In the genomic region with DNA sequence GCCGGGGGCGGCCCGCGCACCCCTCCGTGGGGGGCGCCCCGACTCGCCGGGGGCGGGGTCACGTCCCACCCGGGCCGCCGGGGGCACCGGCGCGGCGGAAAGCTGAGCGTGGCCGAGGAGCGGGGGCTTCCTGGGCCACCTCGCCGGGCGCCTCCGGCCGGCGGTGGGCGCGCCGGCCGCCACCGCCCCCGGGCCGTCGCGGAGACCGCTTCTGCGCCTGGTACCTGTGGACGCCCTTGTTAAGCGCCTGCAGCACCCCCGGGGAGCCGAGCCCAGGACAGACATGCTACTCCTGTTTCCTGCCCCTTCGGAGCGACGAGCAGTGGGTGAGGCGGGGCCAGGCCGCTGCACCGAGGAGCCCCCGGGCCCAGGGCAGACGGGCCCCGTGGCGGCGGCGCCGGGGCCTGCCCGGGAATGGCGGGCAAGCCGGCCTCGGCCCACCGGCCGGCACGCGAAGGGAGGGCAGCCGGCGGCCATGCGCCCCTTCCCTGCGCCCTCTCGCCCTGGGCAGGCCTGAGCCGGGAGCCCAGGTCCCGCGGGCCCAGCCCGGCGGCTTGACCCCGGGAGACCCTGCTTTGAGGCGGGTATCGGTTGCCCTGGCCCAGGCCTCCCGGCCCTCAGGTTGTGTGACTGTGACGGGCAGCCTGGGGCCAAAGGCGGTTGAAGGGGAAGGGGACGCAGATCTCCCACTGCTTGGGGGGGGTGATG, we compare ENCODE assay signal across 8 cellular contexts. TPM values are rescaled to one million over a fixed set of nuclear protein-coding genes. Genes with fewer than 3 reads are reported as not detected.
A peak's percentile ranks its signal among the peaks of the same experiment; 100 is the strongest.
DNase-seq lines count a peak whose midpoint lies in the region; ATAC-seq, FAIRE-seq and TF ChIP-seq lines count a peak whose summit lies in the region.

No MANE protein-coding gene starts in this region.

- CTCF ChIA-PET in A549 (lab: Yijun Ruan, JAX) = interaction anchor here (0.9 to 4.2 kb wide), 10 partner anchors 9 to 125 kb away, joined by 3 to 17 read pairs (median 4); no protein-coding TSS in a partner anchor

- no peak for TF ChIP-seq CTCF in A549 (IDR thresholded peaks at IDR 0.05)
- no peak for TF ChIP-seq CTCF in VCaP (conservative IDR thresholded peaks at IDR 0.05)
- TF ChIP-seq CTCF in cardiac fibroblast (IDR thresholded peaks at IDR 0.05; ENCODE audit: low read depth, low read length) = no peak

- H3K9me3 ChIP-seq in A549 = no peaks in the 10 kb centered on the region

- peak overlapping the region; percentile 43 for H3K4me3 ChIP-seq in A549
- peak overlapping the region; percentile 14 to 19 for H3K4me3 ChIP-seq in cardiac fibroblast (replicated peaks in 1 of 2; ENCODE audit: low read depth in 2 of 2, low read length in 2 of 2)

- peaks cover 41% of the 10 kb centered on the region for H3K4me1 ChIP-seq in A549

- H3K27ac ChIP-seq in A549 (peak overlapping the region; percentile 99 to 100), VCaP (peak overlapping the region; percentile 99)

- 58% methylated on average over 27 of the region's 80 CpGs for WGBS in A549 (ENCODE audit: missing lambda C conversion rate)

- TF ChIP-seq RAD21 in A549 (conservative IDR thresholded peaks at IDR 0.05 in 1 of 2, IDR thresholded peaks at IDR 0.05 in 1 of 2) = no peak

- TF ChIP-seq POLR2A in A549 (IDR thresholded peaks at IDR 0.05; ENCODE audit: low read length) = peak; percentile 25

- FAIRE-seq in A549 (lab: Jason Lieb, UNC) = no peak

- DNase-seq in A549 (ENCODE audit: low read depth in 1 of 2, low spot score in 1 of 2) = peak; percentile 16 to 38
- peak in 1 of 2 donors; percentile 29 for DNase-seq in cardiac fibroblast (ENCODE audit: low read depth in 2 of 2)
- DNase-seq in kidney tubule cell (ENCODE audit: low spot score) = peak; percentile 38
- peak; percentile 59 for DNase-seq in stimulated activated CD4-positive, alpha-beta T cell treated with anti-CD3 and anti-CD28 coated beads, Interleukin-1b, Interleukin-23, amount 100 ng/mL, for 48 hours
- no peak for DNase-seq in NCI-H187 (lab: John Stamatoyannopoulos, UW)

- peak overlapping the region; percentile 99 for H3K4me2 ChIP-seq in A549

- ATAC-seq in A549 (peak; percentile 51 to 57), GM18909 (IDR thresholded peaks at IDR 0.05; ENCODE audit: poor library complexity, unreplicated experiment) (peak; percentile 19), HG03342 (IDR thresholded peaks at IDR 0.05; ENCODE audit: unreplicated experiment) (peak; percentile 8)

- POLR2A ChIA-PET in A549 (lab: Yijun Ruan, JAX) = interaction anchor here (0.6 to 1.7 kb wide), 7 partner anchors 35 to 255 kb away, joined by 3 to 4 read pairs (median 3); a partner anchor contains a TSS

- TF ChIP-seq EP300 in A549 (IDR thresholded peaks at IDR 0.05) = no peak

TF ChIP-seq in A549, 52 proteins besides CTCF, POLR2A, EP300 and RAD21:
- TF ChIP-seq EHF (CRISPR knock-in tag; IDR thresholded peaks at IDR 0.05) = peak; percentile 58; the same call in 1 of the 2 replicates
- TF ChIP-seq NPAS2 (CRISPR knock-in tag; IDR thresholded peaks at IDR 0.05; ENCODE audit: borderline replicate concordance) = no peak
- TF ChIP-seq ZC3H11A (IDR thresholded peaks at IDR 0.05) = no peak
- TF ChIP-seq, protein P1, sequence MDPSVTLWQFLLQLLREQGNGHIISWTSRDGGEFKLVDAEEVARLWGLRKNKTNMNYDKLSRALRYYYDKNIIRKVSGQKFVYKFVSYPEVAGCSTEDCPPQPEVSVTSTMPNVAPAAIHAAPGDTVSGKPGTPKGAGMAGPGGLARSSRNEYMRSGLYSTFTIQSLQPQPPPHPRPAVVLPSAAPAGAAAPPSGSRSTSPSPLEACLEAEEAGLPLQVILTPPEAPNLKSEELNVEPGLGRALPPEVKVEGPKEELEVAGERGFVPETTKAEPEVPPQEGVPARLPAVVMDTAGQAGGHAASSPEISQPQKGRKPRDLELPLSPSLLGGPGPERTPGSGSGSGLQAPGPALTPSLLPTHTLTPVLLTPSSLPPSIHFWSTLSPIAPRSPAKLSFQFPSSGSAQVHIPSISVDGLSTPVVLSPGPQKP (IDR thresholded peaks at IDR 0.05; ENCODE audit: low read depth, low read length) = no peak
- peak; percentile 86; the same call in 1 of the 2 replicates for TF ChIP-seq HOXB5 (CRISPR knock-in tag; IDR thresholded peaks at IDR 0.05)
- TF ChIP-seq FOXS1 (CRISPR knock-in tag; IDR thresholded peaks at IDR 0.05) = no peak
- TF ChIP-seq MAFK (IDR thresholded peaks at IDR 0.05; ENCODE audit: partially characterized antibody) = no peak
- TF ChIP-seq CHD4 (IDR thresholded peaks at IDR 0.05; ENCODE audit: borderline replicate concordance) = no peak
- TF ChIP-seq, protein P2, sequence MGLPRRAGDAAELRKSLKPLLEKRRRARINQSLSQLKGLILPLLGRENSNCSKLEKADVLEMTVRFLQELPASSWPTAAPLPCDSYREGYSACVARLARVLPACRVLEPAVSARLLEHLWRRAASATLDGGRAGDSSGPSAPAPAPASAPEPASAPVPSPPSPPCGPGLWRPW (IDR thresholded peaks at IDR 0.05) = no peak
- TF ChIP-seq, protein P3, sequence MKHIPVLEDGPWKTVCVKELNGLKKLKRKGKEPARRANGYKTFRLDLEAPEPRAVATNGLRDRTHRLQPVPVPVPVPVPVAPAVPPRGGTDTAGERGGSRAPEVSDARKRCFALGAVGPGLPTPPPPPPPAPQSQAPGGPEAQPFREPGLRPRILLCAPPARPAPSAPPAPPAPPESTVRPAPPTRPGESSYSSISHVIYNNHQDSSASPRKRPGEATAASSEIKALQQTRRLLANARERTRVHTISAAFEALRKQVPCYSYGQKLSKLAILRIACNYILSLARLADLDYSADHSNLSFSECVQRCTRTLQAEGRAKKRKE (CRISPR knock-in tag; IDR thresholded peaks at IDR 0.05; ENCODE audit: low read depth) = peak; percentile 89
- peak; percentile 24; the same call in 1 of the 2 replicates for TF ChIP-seq PHF8 (IDR thresholded peaks at IDR 0.05; ENCODE audit: borderline replicate concordance, low read depth)
- TF ChIP-seq TP53 (CRISPR knock-in tag; IDR thresholded peaks at IDR 0.05) = peak; percentile 79; the same call in 1 of the 2 replicates
- TF ChIP-seq JUN (IDR thresholded peaks at IDR 0.05) = no peak
- TF ChIP-seq, protein P4, sequence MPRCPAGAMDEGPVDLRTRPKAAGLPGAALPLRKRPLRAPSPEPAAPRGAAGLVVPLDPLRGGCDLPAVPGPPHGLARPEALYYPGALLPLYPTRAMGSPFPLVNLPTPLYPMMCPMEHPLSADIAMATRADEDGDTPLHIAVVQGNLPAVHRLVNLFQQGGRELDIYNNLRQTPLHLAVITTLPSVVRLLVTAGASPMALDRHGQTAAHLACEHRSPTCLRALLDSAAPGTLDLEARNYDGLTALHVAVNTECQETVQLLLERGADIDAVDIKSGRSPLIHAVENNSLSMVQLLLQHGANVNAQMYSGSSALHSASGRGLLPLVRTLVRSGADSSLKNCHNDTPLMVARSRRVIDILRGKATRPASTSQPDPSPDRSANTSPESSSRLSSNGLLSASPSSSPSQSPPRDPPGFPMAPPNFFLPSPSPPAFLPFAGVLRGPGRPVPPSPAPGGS (IDR thresholded peaks at IDR 0.05) = no peak; the same call in 2 of the 3 replicates
- TF ChIP-seq HOXB13 (CRISPR knock-in tag; IDR thresholded peaks at IDR 0.05; ENCODE audit: low read depth) = peak; percentile 86; the same call in 1 of the 2 replicates

RNA-seq across cellular contexts. Expression of a gene that starts 0.8 kb away (rescaled TPM):
- 42.8 and 48.0 TPM in 2 replicates for polyA plus RNA-seq in A549 (2011; rRNA removed)
- 34.5 and 41.2 TPM in 2 replicates for polyA plus RNA-seq in A549 (2012; cell fraction: cytosol; rRNA removed)
- 120 and 122 TPM in 2 replicates for polyA plus RNA-seq in A549 (2012; cell fraction: nucleus; rRNA removed)
- polyA plus RNA-seq in A549 (2017; fragmentation: RNase III; extraction: RNeasy Plus Mini Kit Qiagen cat#74134 plus additional on column Dnase treatment) = 34.5 TPM in 3 replicates
- 89.4 and 97.8 TPM in 2 replicates for polyA minus RNA-seq in A549 (2011; rRNA and poly(A)+ RNA removed)

Comparison
In these comparisons a context has a peak if more than half of its experiments do, and no peak if none do; other contexts are left out.
1. DNase-seq: peak in A549 (2 of 2), kidney tubule cell (single experiment) and stimulated activated CD4-positive, alpha-beta T cell treated with anti-CD3 and anti-CD28 coated beads, Interleukin-1b, Interleukin-23, amount 100 ng/mL, for 48 hours (single experiment); none in NCI-H187 (0 of 2).
2. Peak in every context shown above with its lines, with median percentiles within 50 percentile points of each other: ATAC-seq.